ENCODE assay signal across 24 cellular contexts in the genomic region with DNA sequence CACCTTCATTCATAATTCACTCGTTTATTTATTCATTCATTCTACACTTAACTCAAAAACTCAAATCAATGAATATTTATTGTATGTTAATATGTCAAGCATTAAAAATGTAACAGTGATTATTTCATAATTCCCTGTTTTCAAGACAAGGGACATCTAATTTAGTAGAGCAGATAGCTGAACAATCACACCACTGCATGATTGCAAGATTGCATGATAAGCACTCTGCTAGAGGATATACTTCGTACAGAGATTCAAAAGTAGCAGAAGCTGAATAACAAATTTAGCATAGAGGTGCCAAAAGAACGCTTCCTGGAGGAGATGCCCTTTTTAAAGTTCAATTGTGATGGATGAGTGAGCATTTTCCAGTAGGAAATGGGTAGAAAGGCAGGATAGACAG.
"Had no signal": no experiment of that assay in that cellular context is flagged by ENCODE, and none has a peak within 500 bp of the region (broad histone marks: within the 10 kb centered on the region; RNA-seq: fewer than 3 reads in every experiment).

No MANE protein-coding gene starts in this region.

- H3K36me3 ChIP-seq: colonic mucosa, esophagus muscularis mucosa, esophagus squamous epithelium, gastrocnemius medialis, gastroesophageal sphincter, heart left ventricle, heart right ventricle had no signal

- H3K27ac ChIP-seq: colonic mucosa, coronary artery, epithelial cell of prostate, esophagus muscularis mucosa, esophagus squamous epithelium, foreskin keratinocyte, gastrocnemius medialis, gastroesophageal sphincter, heart left ventricle, heart right ventricle had no signal

- H3K27ac Mint-ChIP-seq: dendritic cell treated with granulocyte-macrophage colony-stimulating factor and Interleukin-4, amounts not matched to agents 40 ng/mL and 50 ng/mL, for 4 days; effector memory CD8-positive, alpha-beta T cell; endodermal cell had no signal

- H3K27me3 ChIP-seq: colonic mucosa, dorsolateral prefrontal cortex, esophagus muscularis mucosa, esophagus squamous epithelium, foreskin keratinocyte, gastrocnemius medialis, gastroesophageal sphincter, heart right ventricle had no signal

- H3K9me3 Mint-ChIP-seq: dendritic cell treated with granulocyte-macrophage colony-stimulating factor and Interleukin-4, amounts not matched to agents 40 ng/mL and 50 ng/mL, for 4 days; effector memory CD8-positive, alpha-beta T cell; endodermal cell had no signal

- DNase-seq: colonic mucosa; cortex of kidney; dermis blood vessel endothelial cell; dorsolateral prefrontal cortex; effector CD4-positive, alpha-beta T cell; effector CD8-positive, alpha-beta T cell; effector memory CD4-positive, alpha-beta T cell; effector memory CD8-positive, alpha-beta T cell; endodermal cell; erythroblast; esophagus squamous epithelium; foreskin melanocyte; gastrocnemius medialis; glutamatergic neuron; head of caudate nucleus; heart left ventricle; heart right ventricle had no signal

- H3K9me3 ChIP-seq: colonic mucosa, esophagus muscularis mucosa, esophagus squamous epithelium, gastrocnemius medialis, gastroesophageal sphincter, heart left ventricle, heart right ventricle had no signal

- ATAC-seq: effector memory CD8-positive, alpha-beta T cell; esophagus mucosa; foreskin keratinocyte; gastrocnemius medialis; gastroesophageal sphincter; heart left ventricle; heart right ventricle had no signal

- H3K4me3 ChIP-seq: colonic mucosa, coronary artery, dorsolateral prefrontal cortex, esophagus muscularis mucosa, esophagus squamous epithelium, gastrocnemius medialis, gastroesophageal sphincter, heart left ventricle, heart right ventricle had no signal

- H3K4me1 ChIP-seq: colonic mucosa, esophagus muscularis mucosa, esophagus squamous epithelium, foreskin keratinocyte, gastrocnemius medialis, gastroesophageal sphincter, heart left ventricle, heart right ventricle had no signal

- H3K4me3 Mint-ChIP-seq: dendritic cell treated with granulocyte-macrophage colony-stimulating factor and Interleukin-4, amounts not matched to agents 40 ng/mL and 50 ng/mL, for 4 days; effector memory CD8-positive, alpha-beta T cell; endodermal cell had no signal
